Comparison of ENCODE assay signal across 27 cellular contexts in genomic region chr16:84816023-84816422, GRCh38.
"Had no signal": no experiment of that assay in that cellular context is flagged by ENCODE, and none has a peak within 500 bp of the region (broad histone marks: within the 10 kb centered on the region; RNA-seq: fewer than 3 reads in every experiment).

No MANE protein-coding gene starts in this region.

- H3K36me3 ChIP-seq: left ventricle myocardium inferior, pancreas, prostate gland, sigmoid colon, suprapubic skin, thoracic aorta, tibial artery, upper lobe of right lung had no signal

- H3K4me3 ChIP-seq: left ventricle myocardium inferior, lung, pancreas, prostate gland, sigmoid colon, skin epidermis, suprapubic skin, thoracic aorta, tibial artery, upper lobe of right lung had no signal

- DNase-seq: head of caudate nucleus; hippocampal formation; left ventricle myocardium inferior; midbrain; naive B cell; natural killer cell; nephron progenitor cell; retina; sigmoid colon; stimulated activated CD4-positive, alpha-beta T cell treated with anti-CD3 and anti-CD28 coated beads, Interleukin-12 subunit alpha, Interleukin-12 subunit beta, amount 100 ng/mL, for 4 hours; stimulated activated CD4-positive, alpha-beta T cell treated with anti-CD3 and anti-CD28 coated beads, Interleukin-15, amount 100 ng/mL, for 24 hours; stimulated activated CD4-positive, alpha-beta T cell treated with anti-CD3 and anti-CD28 coated beads, Interleukin-2, amount 100 ng/mL, for 24 hours; stimulated activated CD4-positive, alpha-beta T cell treated with anti-CD3 and anti-CD28 coated beads, Interleukin-4, amount 100 ng/mL, for 24 hours; stimulated activated naive CD4-positive, alpha-beta T cell; trophoblast cell; upper lobe of right lung had no signal

- H3K27me3 ChIP-seq: pancreas, sigmoid colon, suprapubic skin had no signal

- ATAC-seq: natural killer cell; pancreas; right cardiac atrium; stimulated activated effector memory CD8-positive, alpha-beta T cell treated with anti-CD3 and anti-CD28 coated beads, Interleukin-12 subunit alpha, Interleukin-12 subunit beta, amount 100 ng/mL, for 72 hours; upper lobe of right lung had no signal

- FAIRE-seq: islet of Langerhans, pancreas, urothelium cell line had no signal

- H3K9me3 ChIP-seq: left ventricle myocardium inferior, pancreas, prostate gland, sigmoid colon, suprapubic skin, thoracic aorta, tibial artery, upper lobe of right lung had no signal

- H3K4me1 ChIP-seq: pancreas had no signal

- H3K27ac ChIP-seq: left ventricle myocardium inferior, pancreas, prostate gland, thoracic aorta, tibial artery, upper lobe of right lung had no signal
